In the genomic region with DNA sequence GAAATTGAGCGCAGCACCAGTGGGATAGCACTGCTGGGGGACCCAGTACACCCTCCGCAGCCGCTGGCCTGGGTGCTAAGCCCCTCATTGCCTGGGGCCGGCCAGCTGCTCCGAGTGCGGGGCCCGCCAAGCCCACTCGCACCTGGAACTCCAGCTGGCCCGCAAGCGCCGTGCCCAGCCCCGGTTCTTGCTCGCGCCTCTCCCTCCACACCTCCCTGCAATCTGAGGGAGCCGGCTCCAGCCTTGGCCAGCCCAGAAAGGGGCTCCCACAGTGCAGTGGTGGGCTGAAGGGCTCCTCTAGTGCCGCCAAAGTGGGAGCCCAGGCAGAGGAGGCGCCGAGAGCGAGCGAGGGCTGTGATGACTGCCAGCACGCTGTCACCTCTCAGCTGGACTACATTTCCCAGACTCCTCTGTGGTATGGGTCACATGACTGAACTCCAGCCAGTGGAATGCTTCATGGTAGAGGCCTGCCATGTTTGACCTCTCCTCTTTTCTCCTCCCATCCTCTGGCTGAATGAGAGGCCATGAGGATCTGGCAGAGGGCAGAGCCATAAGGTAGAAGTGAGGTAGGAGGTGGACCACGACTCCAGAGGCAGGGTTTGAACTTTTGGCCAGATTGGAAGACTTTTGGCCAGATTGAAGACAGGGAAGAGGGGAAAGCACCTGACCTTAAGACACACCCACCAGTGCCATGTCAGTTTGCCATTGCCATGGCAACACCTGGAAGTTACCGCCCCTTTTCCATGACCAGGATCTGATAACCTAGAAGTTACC, we compare ENCODE assay signal across 10 cellular contexts. TPM values are rescaled to one million over a fixed set of nuclear protein-coding genes. Genes with fewer than 3 reads are reported as not detected.
A peak's percentile ranks its signal among the peaks of the same experiment; 100 is the strongest.
DNase-seq lines count a peak whose midpoint lies in the region; ATAC-seq lines count a peak whose summit lies in the region.
"Had no signal": no experiment of that assay in that cellular context is flagged by ENCODE, and none has a peak within 500 bp of the region (broad histone marks: within the 10 kb centered on the region; RNA-seq: fewer than 3 reads in every experiment).

No MANE protein-coding gene starts in this region.

- H3K36me3 Mint-ChIP-seq in activated CD8-positive, alpha-beta T cell treated with anti-CD3 and anti-CD28 coated beads, Interleukin-2, amount 10 ng/mL, durations not matched to agents 7 days and 5 days (ENCODE audit: low read depth), result no peaks in the 10 kb centered on the region

- POLR2A ChIA-PET in activated CD8-positive, alpha-beta T cell treated with anti-CD3 and anti-CD28 coated beads, Interleukin-2, amount 10 ng/mL, durations not matched to agents 7 days and 5 days (lab: Charles Lee), result no interaction called here

- CTCF ChIA-PET in activated CD8-positive, alpha-beta T cell treated with anti-CD3 and anti-CD28 coated beads, Interleukin-2, amount 10 ng/mL, durations not matched to agents 7 days and 5 days (lab: Charles Lee), result no interaction called here

- no peak overlapping the region for H3K4me3 Mint-ChIP-seq in activated CD8-positive, alpha-beta T cell treated with anti-CD3 and anti-CD28 coated beads, Interleukin-2, amount 10 ng/mL, durations not matched to agents 7 days and 5 days
- H3K4me3 Mint-ChIP-seq: nephron had no signal

- peak; percentile 83 for ATAC-seq in activated CD8-positive, alpha-beta T cell treated with anti-CD3 and anti-CD28 coated beads, Interleukin-2, amount 10 ng/mL, durations not matched to agents 7 days and 5 days

- DNase-seq in DMS 273 (lab: John Stamatoyannopoulos, UW; ENCODE audit: unreplicated experiment) (peak; percentile 39), DMS 273 treated with DMSO at 0.1 percent for 48 hours (lab: John Stamatoyannopoulos, UW) (no peak), HT1080 (ENCODE audit: low read depth) (peak; percentile 46), mesenteric fat pad (ENCODE audit: low spot score) (peak; percentile 75), cerebellar nuclear complex (lab: John Stamatoyannopoulos, UW) (no peak), NCI-H748 (lab: John Stamatoyannopoulos, UW; ENCODE audit: unreplicated experiment) (no peak)
- peak; percentile 31 for DNase-seq in activated CD8-positive, alpha-beta T cell treated with anti-CD3 and anti-CD28 coated beads, Interleukin-2, amount 10 ng/mL, durations not matched to agents 7 days and 5 days
- no peak for DNase-seq in effector CD4-positive, alpha-beta T cell

- H3K27me3 Mint-ChIP-seq in activated CD8-positive, alpha-beta T cell treated with anti-CD3 and anti-CD28 coated beads, Interleukin-2, amount 10 ng/mL, durations not matched to agents 7 days and 5 days (ENCODE audit: low read depth), result peaks cover 7% of the 10 kb centered on the region

- no peak overlapping the region for H3K27ac Mint-ChIP-seq in activated CD8-positive, alpha-beta T cell treated with anti-CD3 and anti-CD28 coated beads, Interleukin-2, amount 10 ng/mL, durations not matched to agents 7 days and 5 days

- H3K4me1 Mint-ChIP-seq in activated CD8-positive, alpha-beta T cell treated with anti-CD3 and anti-CD28 coated beads, Interleukin-2, amount 10 ng/mL, durations not matched to agents 7 days and 5 days (ENCODE audit: low read depth), result no peaks in the 10 kb centered on the region

- H3K9me3 Mint-ChIP-seq in activated CD8-positive, alpha-beta T cell treated with anti-CD3 and anti-CD28 coated beads, Interleukin-2, amount 10 ng/mL, durations not matched to agents 7 days and 5 days (ENCODE audit: insufficient read depth), result no peaks in the 10 kb centered on the region
- H3K9me3 Mint-ChIP-seq: nephron had no signal

RNA-seq across cellular contexts. Expression of gene MRGPRD, which starts 6.2 kb away (rescaled TPM):
- not detected in 2 replicates for total RNA-seq in HT1080 (2014; rRNA removed; shearing (Covaris generic))
- not detected in 2 replicates for polyA plus RNA-seq in HT1080 (2015; cell fraction: cytosol; rRNA removed)
- polyA plus RNA-seq in HT1080 (2015; cell fraction: nucleus; rRNA removed), result not detected in 2 replicates
- not detected for total RNA-seq in activated CD8-positive, alpha-beta T cell treated with anti-CD3 and anti-CD28 coated beads, Interleukin-2, amount 10 ng/mL, durations not matched to agents 7 days and 5 days
- not detected for total RNA-seq in mesenteric fat pad
- total RNA-seq: dorsolateral prefrontal cortex had no signal

RNA-seq across cellular contexts. Expression of gene MRGPRF, which starts 38.4 kb away (rescaled TPM):
- 0.03 TPM in 1 of 2 replicates, not detected in the other for total RNA-seq in HT1080 (2014; rRNA removed; shearing (Covaris generic))
- not detected in 2 replicates for polyA plus RNA-seq in HT1080 (2015; cell fraction: cytosol; rRNA removed)
- polyA plus RNA-seq in HT1080 (2015; cell fraction: nucleus; rRNA removed), result not detected in 2 replicates
- not detected for total RNA-seq in activated CD8-positive, alpha-beta T cell treated with anti-CD3 and anti-CD28 coated beads, Interleukin-2, amount 10 ng/mL, durations not matched to agents 7 days and 5 days
- total RNA-seq in mesenteric fat pad, result 29.8 TPM

Comparison
In these comparisons a context has a peak if more than half of its experiments do, and no peak if none do; other contexts are left out.
1. DNase-seq: peak in DMS 273 (single experiment), HT1080 (single experiment), activated CD8-positive, alpha-beta T cell treated with anti-CD3 and anti-CD28 coated beads, Interleukin-2, amount 10 ng/mL, durations not matched to agents 7 days and 5 days (single experiment) and mesenteric fat pad (single experiment); none in DMS 273 treated with DMSO at 0.1 percent for 48 hours (single experiment), cerebellar nuclear complex (0 of 2), NCI-H748 (single experiment) and effector CD4-positive, alpha-beta T cell (single experiment).
2. RNA of gene MRGPRF, which starts 38.4 kb away (total RNA-seq): 29.8 TPM in mesenteric fat pad (single experiment); 0.03 TPM in HT1080 and not detected in activated CD8-positive, alpha-beta T cell treated with anti-CD3 and anti-CD28 coated beads, Interleukin-2, amount 10 ng/mL, durations not matched to agents 7 days and 5 days; every median in the first group is over 10 times any median in the second.